In genomic region chr1:99685516-99686180, GRCh38 we compare ENCODE assay signal across 7 cellular contexts. TPM values are rescaled to one million over a fixed set of nuclear protein-coding genes. Genes with fewer than 3 reads are reported as not detected.
DNase-seq lines count a peak whose midpoint lies in the region; ATAC-seq, FAIRE-seq and TF ChIP-seq lines count a peak whose summit lies in the region.

No MANE protein-coding gene starts in this region.

- peak overlapping the region; percentile 76 for H2AFZ ChIP-seq in GM12878 (ENCODE audit: control insufficient read depth, low read depth, low read length)

- in situ Hi-C loops in GM12878 (cut with MboI): no loop called here

- TF ChIP-seq EP300 in GM12878 (IDR thresholded peaks at IDR 0.05; ENCODE audit: borderline replicate concordance in 1 of 2, control insufficient read depth in 1 of 2, low read depth in 2 of 2, low read length in 2 of 2): no peak

- CTCF ChIA-PET in GM12878 (lab: Yijun Ruan, JAX): interaction anchor here (0.6 to 2.4 kb wide), 37 partner anchors 9 to 510 kb away, joined by 3 to 21 read pairs (median 4); partner anchors contain the start of gene PALMD

- intact Hi-C loops in GM12878 (cut with micrococcal nuclease; ENCODE audit: unreplicated experiment): loop anchor here (1.0 to 10.0 kb wide), 3 partner anchors 198 to 505 kb away; no protein-coding TSS in a partner anchor
- intact Hi-C loops in spleen (cut with DNase I; ENCODE audit: low total_unique reads): no loop called here

- H3K9ac ChIP-seq in GM12878 (ENCODE audit: control insufficient read depth, insufficient read depth, low read length): no peak overlapping the region

- H3K79me2 ChIP-seq in GM12878 (ENCODE audit: control insufficient read depth, insufficient read depth, low read length): no peaks in the 10 kb centered on the region

- no peaks in the 10 kb centered on the region for H3K9me3 ChIP-seq in GM12878 (replicated peaks; ENCODE audit: control insufficient read depth, insufficient read depth, low read length)
- no peaks in the 10 kb centered on the region for H3K9me3 ChIP-seq in iPS DF 6.9 (ENCODE audit: control insufficient read depth, insufficient read depth, low read length)
- H3K9me3 ChIP-seq in spleen: no peaks in the 10 kb centered on the region

- WGBS in GM12878 (ENCODE audit: insufficient coverage, insufficient replicate concordance, low lambda C conversion rate, missing lambda C conversion rate): 15% methylated on average over 6 of the region's 6 CpGs
- WGBS in iPS DF 6.9 (ENCODE audit: insufficient coverage, insufficient read length): no CpG with 5 or more reads among the region's 6 CpGs
- WGBS in spleen, 5 donors: 26 to 43% (median 35%) methylated on average over 4 to 6 of the region's 6 CpGs

- DNase-seq in GM12892 (ENCODE audit: insufficient read length) (peak; percentile 5), H7 (peak; percentile 12), SHP77 (lab: John Stamatoyannopoulos, UW) (peak; percentile 63 to 75), GM12878 (ENCODE audit: low read depth, low spot score) (peak; percentile 13), iPS DF 6.9 (ENCODE audit: low read depth, low spot score) (peak; percentile 20), spleen (no peak)

- POLR2A ChIA-PET in GM12878 (lab: Charles Lee): no interaction called here

- peak; percentile 36 for FAIRE-seq in GM12892 (lab: Jason Lieb, UNC)
- peak; percentile 54 for FAIRE-seq in GM12878 (lab: Jason Lieb, UNC)

- H3K4me3 ChIP-seq in H7 (ENCODE audit: insufficient read depth, low read depth, low read length): no peak overlapping the region
- H3K4me3 ChIP-seq in GM12878: no peak overlapping the region
- no peak overlapping the region for H3K4me3 ChIP-seq in iPS DF 6.9 (ENCODE audit: low read length)
- no peak overlapping the region for H3K4me3 ChIP-seq in spleen

- TF ChIP-seq CTCF in LNCAP (IDR thresholded peaks at IDR 0.05): peak; percentile 78
- peak; percentile 64 to 75 (median 66) for TF ChIP-seq CTCF in GM12878 (IDR thresholded peaks at IDR 0.05 in 2 of 3, conservative IDR thresholded peaks at IDR 0.05 in 1 of 3; ENCODE audit: control insufficient read depth in 2 of 3, extremely low read depth in 1 of 3, insufficient read depth in 1 of 3, low read depth in 3 of 3, low read length in 3 of 3)
- TF ChIP-seq CTCF in spleen (IDR thresholded peaks at IDR 0.05 in 8 of 11, conservative IDR thresholded peaks at IDR 0.05 in 3 of 11): peak in 8 of 11 experiments; percentile 24 to 66 (median 51)

- no peak overlapping the region for H3K27ac ChIP-seq in GM12878 (ENCODE audit: control insufficient read depth, insufficient read depth)
- H3K27ac ChIP-seq in iPS DF 6.9 (ENCODE audit: low read length): no peak overlapping the region
- no peak overlapping the region for H3K27ac ChIP-seq in spleen

- TF ChIP-seq POLR2A in GM12892 (IDR thresholded peaks at IDR 0.05; ENCODE audit: low read depth, low read length) (no peak), GM12878 (IDR thresholded peaks at IDR 0.05; ENCODE audit: low read depth, low read length) (no peak), spleen (IDR thresholded peaks at IDR 0.05) (no peak)

- TF ChIP-seq RAD21 in GM12878 (IDR thresholded peaks at IDR 0.05; ENCODE audit: insufficient read depth, low read depth, low read length): peak; percentile 52

- peak; percentile 98 for ATAC-seq in GM12878

- H3K27me3 ChIP-seq in H7 (ENCODE audit: control insufficient read depth, insufficient read depth, low read length) (no peaks in the 10 kb centered on the region), GM12878 (replicated peaks in 1 of 2; ENCODE audit: control insufficient read depth in 2 of 2, insufficient read depth in 2 of 2, low read length in 1 of 2) (no peaks in the 10 kb centered on the region), iPS DF 6.9 (ENCODE audit: control insufficient read depth, insufficient read depth, low read length) (no peaks in the 10 kb centered on the region), spleen (replicated peaks in 1 of 7) (no peaks in the 10 kb centered on the region)

- no peaks in the 10 kb centered on the region for H3K4me1 ChIP-seq in GM12878 (ENCODE audit: control insufficient read depth, insufficient read depth, low read length)
- no peaks in the 10 kb centered on the region for H3K4me1 ChIP-seq in iPS DF 6.9 (ENCODE audit: control insufficient read depth, insufficient read depth, low read length)
- H3K4me1 ChIP-seq in spleen: peaks cover 0 to 6% (median 0%) of the 10 kb centered on the region in 6 donors

- RAD21 ChIA-PET in GM12878 (lab: Charles Lee; ENCODE audit: unreplicated experiment): interaction anchor here (0.7 to 1.2 kb wide), 7 partner anchors 9 to 505 kb away, joined by 3 to 4 read pairs (median 3); no protein-coding TSS in a partner anchor

- H3K36me3 ChIP-seq in H7 (replicated peaks; ENCODE audit: control insufficient read depth, insufficient read depth, low read length) (no peaks in the 10 kb centered on the region), GM12878 (ENCODE audit: control insufficient read depth in 2 of 2, insufficient read depth in 2 of 2, low read length in 1 of 2) (no peaks in the 10 kb centered on the region), iPS DF 6.9 (ENCODE audit: control insufficient read depth, insufficient read depth, low read length) (no peaks in the 10 kb centered on the region), spleen (no peaks in the 10 kb centered on the region)

- BruUV-seq in GM12878 (replicated peaks; lab: Mats Ljungman, UMichigan): no TSS peak

- no peak overlapping the region for H3K4me2 ChIP-seq in GM12878 (ENCODE audit: control insufficient read depth, insufficient read depth)

- SMC1A ChIA-PET in GM12878 (lab: Charles Lee; ENCODE audit: uncharacterized antibody, unreplicated experiment): interaction anchor here (0.9 to 2.3 kb wide), 7 partner anchors 12 to 892 kb away, joined by 3 to 8 read pairs (median 6); no protein-coding TSS in a partner anchor

- H4K20me1 ChIP-seq in GM12878 (ENCODE audit: control insufficient read depth, insufficient read depth): no peaks in the 10 kb centered on the region

TF ChIP-seq in GM12878, 131 proteins besides CTCF, POLR2A, EP300 and RAD21 (continues in another document):
- TF ChIP-seq, protein P1, sequence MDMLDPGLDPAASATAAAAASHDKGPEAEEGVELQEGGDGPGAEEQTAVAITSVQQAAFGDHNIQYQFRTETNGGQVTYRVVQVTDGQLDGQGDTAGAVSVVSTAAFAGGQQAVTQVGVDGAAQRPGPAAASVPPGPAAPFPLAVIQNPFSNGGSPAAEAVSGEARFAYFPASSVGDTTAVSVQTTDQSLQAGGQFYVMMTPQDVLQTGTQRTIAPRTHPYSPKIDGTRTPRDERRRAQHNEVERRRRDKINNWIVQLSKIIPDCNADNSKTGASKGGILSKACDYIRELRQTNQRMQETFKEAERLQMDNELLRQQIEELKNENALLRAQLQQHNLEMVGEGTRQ (IDR thresholded peaks at IDR 0.05; ENCODE audit: borderline replicate concordance, low read depth, low read length): no peak
- peak; percentile 57 for TF ChIP-seq SMC3 (IDR thresholded peaks at IDR 0.05; ENCODE audit: borderline replicate concordance, low read length)
- TF ChIP-seq FOS (IDR thresholded peaks at IDR 0.05; ENCODE audit: borderline replicate concordance, extremely low read depth, insufficient read length): no peak
- TF ChIP-seq TCF12 (IDR thresholded peaks at IDR 0.05; ENCODE audit: low read depth, low read length): 0 out of 2 replicates have a peak, but pooled peaks have one; percentile 5
- no peak for TF ChIP-seq SPI1 (IDR thresholded peaks at IDR 0.05; ENCODE audit: borderline replicate concordance, insufficient read depth, low read depth, low read length)
- no peak for TF ChIP-seq BACH1 (IDR thresholded peaks at IDR 0.05; ENCODE audit: borderline replicate concordance)
- no peak for TF ChIP-seq PAX5 (IDR thresholded peaks at IDR 0.05; ENCODE audit: borderline replicate concordance, low read depth, low read length)
- TF ChIP-seq YBX1 (IDR thresholded peaks at IDR 0.05): no peak
- no peak for TF ChIP-seq POLR2AphosphoS5 (IDR thresholded peaks at IDR 0.05; ENCODE audit: low read length)
- TF ChIP-seq CEBPB (IDR thresholded peaks at IDR 0.05; ENCODE audit: borderline replicate concordance in 1 of 2, low read depth in 2 of 2, low read length in 2 of 2): no peak
- TF ChIP-seq CHD1 (IDR thresholded peaks at IDR 0.05; ENCODE audit: low read depth, low read length): no peak
- no peak for TF ChIP-seq ATF2 (IDR thresholded peaks at IDR 0.05; ENCODE audit: low read length)

RNA-seq across cellular contexts. Expression of gene PALMD, which starts 39.7 kb away (rescaled TPM):
- polyA plus RNA-seq in GM12892 (2012; ENCODE audit: missing spikeins): not detected
- not detected in 2 replicates for total RNA-seq in H7 (2014; rRNA removed; shearing (Covaris generic))
- not detected in 2 replicates for total RNA-seq in GM12878 (2013; cell fraction: nucleolus; rRNA removed)
- total RNA-seq in GM12878 (2014; rRNA removed): under 0.01 TPM in 1 of 2 replicates, not detected in the other
- total RNA-seq in GM12878 (2014; rRNA removed; fragmentation: Illumina TruSeq; extraction: Trizol): not detected in 2 replicates
- 0.05 TPM in 1 of 2 replicates, not detected in the other for total RNA-seq in GM12878 (2021)
- polyA plus RNA-seq in GM12878 (2011; ENCODE audit: low read depth): not detected
- not detected in 2 replicates for polyA plus RNA-seq in GM12878 (2011; rRNA removed)
- polyA plus RNA-seq in GM12878 (2011; cell fraction: cytosol; rRNA removed): not detected in 2 replicates
- 0.01 TPM in 1 of 2 replicates, not detected in the other for polyA plus RNA-seq in GM12878 (2011; cell fraction: nucleus; rRNA removed)
- polyA plus RNA-seq in GM12878 (2012): 0.07 TPM in 1 of 2 replicates, not detected in the other
- not detected in 2 replicates for polyA plus RNA-seq in GM12878 (2014; fragmentation: Illumina TruSeq; extraction: Trizol)
- under 1 TPM in 1 of 2 experiments, not detected in 1; 0.03 TPM for polyA plus RNA-seq in GM12878 (2014; fragmentation: Nextera tagmentation; extraction: Ambion mirVana)
- polyA plus RNA-seq in GM12878 (2014; rRNA removed): 0.04 TPM in 1 of 2 replicates, not detected in the other
- polyA plus RNA-seq in GM12878 (2016; fragmentation: Nextera tagmentation; extraction: Ambion mirVana): under 1 TPM; 0.05 to 0.09 TPM
- not detected in 2 replicates for polyA minus RNA-seq in GM12878 (2011; rRNA and poly(A)+ RNA removed)
- not detected in 2 replicates for polyA minus RNA-seq in GM12878 (2011; cell fraction: cytosol; rRNA and poly(A)+ RNA removed)
- polyA minus RNA-seq in GM12878 (2011; cell fraction: nucleus; rRNA and poly(A)+ RNA removed): not detected in 2 replicates
- total RNA-seq in spleen: 10 to 100 TPM in 3 of 7 donors, 1 to 10 TPM in 4; 2.9 to 16.8 (median 7.9) TPM
- polyA plus RNA-seq in spleen: 10 to 100 TPM in 1 of 3 donors, 1 to 10 TPM in 2; 4.6 to 12.7 (median 5.4) TPM
